8 cellular contexts compared by ENCODE assay signal in the genomic region with DNA sequence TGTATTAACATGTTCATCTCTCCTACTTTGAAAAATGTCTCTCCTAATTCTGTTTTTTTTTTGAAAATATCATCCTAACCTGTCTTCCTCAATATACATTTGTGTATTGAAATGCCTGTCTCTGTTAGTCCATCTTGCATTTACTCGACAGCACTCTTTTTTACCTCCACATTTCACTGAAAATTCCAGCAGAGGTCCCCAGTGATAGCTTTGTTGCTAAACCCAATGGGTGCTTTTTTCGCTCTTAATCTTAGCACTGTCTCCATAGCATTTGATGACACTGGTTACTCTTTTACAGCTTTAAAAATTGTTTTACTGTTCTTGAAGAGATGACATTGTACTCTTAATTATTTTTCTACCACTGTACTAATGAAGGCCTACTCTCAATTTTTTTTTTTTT. TPM values are rescaled to one million over a fixed set of nuclear protein-coding genes. Genes with fewer than 3 reads are reported as not detected.
DNase-seq lines count a peak whose midpoint lies in the region; ATAC-seq and TF ChIP-seq lines count a peak whose summit lies in the region.

No MANE protein-coding gene starts in this region.

- WGBS in smooth muscle cell (ENCODE audit: low lambda C conversion rate), result 58% methylated on average over 2 of the region's 2 CpGs
- WGBS in testis, 2 donors, result 67 to 85% methylated on average over 2 of the region's 2 CpGs

- no peak overlapping the region for H3K27ac ChIP-seq in smooth muscle cell (ENCODE audit: low read depth)
- H3K27ac ChIP-seq in testis, result no peak overlapping the region

- H3K9ac ChIP-seq in smooth muscle cell (ENCODE audit: low read depth), result no peak overlapping the region

- TF ChIP-seq POLR2A in testis (IDR thresholded peaks at IDR 0.05), result no peak

- H4K20me1 ChIP-seq in smooth muscle cell (ENCODE audit: low read depth), result peaks cover 84% of the 10 kb centered on the region

- H3K9me3 ChIP-seq in smooth muscle cell (replicated peaks; ENCODE audit: low read depth) (no peaks in the 10 kb centered on the region), testis (no peaks in the 10 kb centered on the region)

- TF ChIP-seq CTCF in fibroblast of mammary gland (conservative IDR thresholded peaks at IDR 0.05; ENCODE audit: control insufficient read depth, insufficient read depth, low read depth, low read length) (peak; percentile 69), smooth muscle cell (IDR thresholded peaks at IDR 0.05; ENCODE audit: borderline replicate concordance, insufficient read depth, poor library complexity, severe bottlenecking) (peak; percentile 36), testis (IDR thresholded peaks at IDR 0.05) (peak in 1 of 3 experiments; percentile 8)

- no peak for ATAC-seq in HG03460 (IDR thresholded peaks at IDR 0.05; ENCODE audit: unreplicated experiment)

- peaks cover 2% of the 10 kb centered on the region for H3F3A ChIP-seq in smooth muscle cell (ENCODE audit: low read depth)

- H3K27me3 ChIP-seq in smooth muscle cell (ENCODE audit: low read depth) (no peaks in the 10 kb centered on the region), testis (no peaks in the 10 kb centered on the region)

- H3K4me2 ChIP-seq in smooth muscle cell, result no peak overlapping the region

- H3K4me3 ChIP-seq in fibroblast of mammary gland (ENCODE audit: control insufficient read depth, low read depth, low read length), result no peak overlapping the region
- no peak overlapping the region for H3K4me3 ChIP-seq in smooth muscle cell
- no peak overlapping the region for H3K4me3 ChIP-seq in testis

- intact Hi-C loops in testis (cut with DNase I; ENCODE audit: low total_unique reads), result no loop called here

- H3K4me1 ChIP-seq in smooth muscle cell (ENCODE audit: low read depth) (no peaks in the 10 kb centered on the region), testis (peaks cover 10% of the 10 kb centered on the region)

- DNase-seq in SHP77 treated with DMSO at 0.1 percent for 48 hours (lab: John Stamatoyannopoulos, UW), result peak; percentile 13
- DNase-seq in SHP77 (lab: John Stamatoyannopoulos, UW), result no peak
- peak; percentile 21 for DNase-seq in NOMO-1 treated with DMSO at 0.1 percent for 48 hours (lab: John Stamatoyannopoulos, UW; ENCODE audit: unreplicated experiment)
- peak; percentile 72 for DNase-seq in fibroblast of mammary gland (ENCODE audit: low read depth)
- no peak for DNase-seq in smooth muscle cell (lab: John Stamatoyannopoulos, UW; ENCODE audit: unreplicated experiment)
- DNase-seq in HK-2 (ENCODE audit: unreplicated experiment), result no peak
- DNase-seq in testis, result no peak

- H3K79me2 ChIP-seq in smooth muscle cell (ENCODE audit: low read depth), result peaks cover 86% of the 10 kb centered on the region

- H3K36me3 ChIP-seq in smooth muscle cell (ENCODE audit: low read depth), result no peaks in the 10 kb centered on the region
- no peaks in the 10 kb centered on the region for H3K36me3 ChIP-seq in testis (ENCODE audit: low read depth, missing control alignments)

- no peak overlapping the region for H2AFZ ChIP-seq in smooth muscle cell (ENCODE audit: low read depth)

RNA-seq across cellular contexts. Expression of gene OSBPL9, which starts 10.8 kb away (rescaled TPM):
- 112 and 117 TPM in 2 replicates for total RNA-seq in smooth muscle cell
- 64.4 and 66.7 TPM in 2 replicates for polyA plus RNA-seq in smooth muscle cell
- 100 to 1,000 TPM; 117 to 160 TPM for total RNA-seq in testis
- 59.3 TPM for polyA plus RNA-seq in testis (ENCODE audit: insufficient read depth, low read depth, low replicate concordance)

Comparison
In these comparisons a context has a peak if more than half of its experiments do, and no peak if none do; other contexts are left out.
1. DNase-seq: peak in SHP77 treated with DMSO at 0.1 percent for 48 hours (single experiment), NOMO-1 treated with DMSO at 0.1 percent for 48 hours (single experiment) and fibroblast of mammary gland (single experiment); none in SHP77 (0 of 2), smooth muscle cell (single experiment), HK-2 (single experiment) and testis (single experiment).